Comparison of ENCODE assay signal across 22 cellular contexts in genomic region chr1:108854226-108855019, GRCh38. TPM values are rescaled to one million over a fixed set of nuclear protein-coding genes. Genes with fewer than 3 reads are reported as not detected.
DNase-seq lines count a peak whose midpoint lies in the region; ATAC-seq and TF ChIP-seq lines count a peak whose summit lies in the region.
"Had no signal": no experiment of that assay in that cellular context is flagged by ENCODE, and none has a peak within 500 bp of the region (broad histone marks: within the 10 kb centered on the region; RNA-seq: fewer than 3 reads in every experiment).

No MANE protein-coding gene starts in this region.

- H3K36me3 ChIP-seq in Loucy (ENCODE audit: insufficient read depth, low read length) = no peaks in the 10 kb centered on the region
- H3K36me3 ChIP-seq in skeletal muscle satellite cell (ENCODE audit: insufficient read depth, low read length) = no peaks in the 10 kb centered on the region
- H3K36me3 ChIP-seq: ascending aorta, suprapubic skin had no signal

- H3K9me3 ChIP-seq in Loucy (ENCODE audit: insufficient read depth, low read depth, low read length) (no peaks in the 10 kb centered on the region), skeletal muscle satellite cell (replicated peaks; ENCODE audit: low read length) (no peaks in the 10 kb centered on the region)
- H3K9me3 ChIP-seq: ascending aorta, suprapubic skin had no signal

- no peak for ATAC-seq in HG03439 (IDR thresholded peaks at IDR 0.05; ENCODE audit: unreplicated experiment)
- ATAC-seq: left cardiac atrium; stimulated activated memory B cell treated with anti-CD40 and anti-IgM and Interleukin-4, amounts not matched to agents 10 μg/mL and 1 μg/mL and 100 μg/mL, for 72 hours had no signal

- DNase-seq in EL (peak; percentile 46), fibroblast of mammary gland (ENCODE audit: low read depth) (peak; percentile 61), SKM-1 treated with dmso at 0.1 percent for 144 hours (lab: John Stamatoyannopoulos, UW; ENCODE audit: unreplicated experiment) (no peak), NCI-H510A (lab: John Stamatoyannopoulos, UW) (no peak)
- DNase-seq: activated CD4-positive, alpha-beta T cell treated with anti-CD3 and anti-CD28 coated beads for 48 hours; activated naive CD4-positive, alpha-beta T cell treated with anti-CD3 and anti-CD28 coated beads, Interleukin-2, amount 50 U/mL, for 16 hours; CD4-positive, CD25-positive, alpha-beta regulatory T cell; foreskin melanocyte; left cardiac atrium; NCI-H2029 treated with DMSO at 0.1 percent for 48 hours; NCI-H2227 treated with DMSO at 0.1 percent for 48 hours; NCI-H748 treated with DMSO at 0.1 percent for 48 hours; stimulated activated CD4-positive, alpha-beta T cell treated with anti-CD3 and anti-CD28 coated beads, Interleukin-2, amount 100 ng/mL, for 48 hours had no signal

- peak overlapping the region; percentile 74 for H3K9ac ChIP-seq in Loucy (ENCODE audit: low read depth, low read length, poor library complexity, severe bottlenecking)
- peak overlapping the region; percentile 6 for H3K9ac ChIP-seq in skeletal muscle satellite cell (ENCODE audit: low read depth, low read length)

- H3K79me2 ChIP-seq in Loucy (ENCODE audit: insufficient read depth, low read length) = no peaks in the 10 kb centered on the region

- H3K27me3 ChIP-seq in Loucy (ENCODE audit: insufficient read depth, low read length, poor library complexity, severe bottlenecking) (no peaks in the 10 kb centered on the region), skeletal muscle satellite cell (ENCODE audit: control insufficient read depth, insufficient read depth, low read length) (no peaks in the 10 kb centered on the region)
- H3K27me3 ChIP-seq: ascending aorta, suprapubic skin had no signal

- H3K4me1 ChIP-seq in Loucy (ENCODE audit: insufficient read depth, low read length, poor library complexity, severe bottlenecking) = peaks cover 61% of the 10 kb centered on the region
- H3K4me1 ChIP-seq in skeletal muscle satellite cell (ENCODE audit: control insufficient read depth, insufficient read depth, low read length) = peaks cover 34% of the 10 kb centered on the region
- H3K4me1 ChIP-seq: ascending aorta had no signal

- H3K4me3 ChIP-seq in Loucy (ENCODE audit: low read length, poor library complexity, severe bottlenecking) (no peak overlapping the region), fibroblast of mammary gland (ENCODE audit: control insufficient read depth, low read depth, low read length) (no peak overlapping the region), skeletal muscle satellite cell (ENCODE audit: low read length) (no peak overlapping the region)
- H3K4me3 ChIP-seq: ascending aorta, SK-N-MC, suprapubic skin had no signal

- no peaks in the 10 kb centered on the region for H4K20me1 ChIP-seq in Loucy (ENCODE audit: insufficient read depth, low read length, poor library complexity, severe bottlenecking)

- H2AFZ ChIP-seq in Loucy (ENCODE audit: low read length) = no peak overlapping the region; the same call in 1 of the 2 replicates

- no peaks in the 10 kb centered on the region for H3F3A ChIP-seq in Loucy (ENCODE audit: low read depth)

- H3K4me2 ChIP-seq in Loucy (ENCODE audit: low read depth, low read length, poor library complexity, severe bottlenecking) (peak overlapping the region; percentile 51), skeletal muscle satellite cell (ENCODE audit: low read length) (no peak overlapping the region)

- TF ChIP-seq CTCF in Loucy (conservative IDR thresholded peaks at IDR 0.05; ENCODE audit: low read length) = no peak
- TF ChIP-seq CTCF in fibroblast of mammary gland (conservative IDR thresholded peaks at IDR 0.05; ENCODE audit: control insufficient read depth, insufficient read depth, low read depth, low read length) = no peak

- no peaks in the 10 kb centered on the region for H3K9me2 ChIP-seq in Loucy (replicated peaks; ENCODE audit: low read depth, low read length)

RNA-seq across cellular contexts. Expression of gene AKNAD1, which starts 2.5 kb away (rescaled TPM):
- not detected in 2 replicates for total RNA-seq in skeletal muscle satellite cell (2012; rRNA removed)
- total RNA-seq: ascending aorta; CD4-positive, CD25-positive, alpha-beta regulatory T cell; G401; left cardiac atrium; T-helper 2 cell treated with Interferon-gamma antibody and Interleukin-4, amounts not matched to agents 100 ng/mL and 5 ng/mL, for 36 hours had no signal

RNA-seq across cellular contexts. Expression of gene GPSM2, which starts 22.4 kb away (rescaled TPM):
- 27.6 and 30.4 TPM in 2 replicates for total RNA-seq in skeletal muscle satellite cell (2012; rRNA removed)

Comparison
In these comparisons a context has a peak if more than half of its experiments do, and no peak if none do; other contexts are left out.
1. DNase-seq: peak in EL (single experiment) and fibroblast of mammary gland (single experiment); none in SKM-1 treated with dmso at 0.1 percent for 144 hours (single experiment) and NCI-H510A (single experiment).